In genomic region chr6:33126101-33126714, GRCh38 we compare ENCODE assay signal across 9 cellular contexts. TPM values are rescaled to one million over a fixed set of nuclear protein-coding genes. Genes with fewer than 3 reads are reported as not detected.
A peak's percentile ranks its signal among the peaks of the same experiment; 100 is the strongest.
DNase-seq lines count a peak whose midpoint lies in the region; ATAC-seq, FAIRE-seq and TF ChIP-seq lines count a peak whose summit lies in the region.
"Had no signal": no experiment of that assay in that cellular context is flagged by ENCODE, and none has a peak within 500 bp of the region (broad histone marks: within the 10 kb centered on the region; RNA-seq: fewer than 3 reads in every experiment).

No MANE protein-coding gene starts in this region.

- FAIRE-seq in HepG2 (lab: Jason Lieb, UNC), result no peak

- peak overlapping the region; percentile 9; the same call in 1 of the 2 replicates for H3K4me3 Mint-ChIP-seq in WTC11
- no peak overlapping the region for H3K4me3 Mint-ChIP-seq in central memory CD8-positive, alpha-beta T cell
- H3K4me3 Mint-ChIP-seq: stimulated activated naive CD8-positive, alpha-beta T cell treated with anti-CD3 and anti-CD28 coated beads, Interleukin-15, Interleukin-2, amounts not matched to agents 100 ng/mL and 50 ng/mL, for 24 hours had no signal

- CTCF ChIA-PET in WTC11 (lab: Charles Lee), result interaction anchor here (0.6 to 4.8 kb wide), 39 partner anchors 9 to 288 kb away, joined by 3 to 76 read pairs (median 7); partner anchors contain the start of genes HLA-DOA, HLA-DPA1, TAP2 and ZBTB22
- CTCF ChIA-PET in HepG2 (lab: Yijun Ruan, JAX; ENCODE audit: low intra/inter-chr PET ratio, low total read pairs), result no interaction called here

- peaks cover 12% of the 10 kb centered on the region for H3K9me3 ChIP-seq in HepG2 (ENCODE audit: low read length)

- intact Hi-C loops in HepG2 (cut with micrococcal nuclease; ENCODE audit: unreplicated experiment), result no loop called here

- peak; percentile 68 for DNase-seq in D341Med (ENCODE audit: low spot score)
- no peak for DNase-seq in LNCaP clone FGC (ENCODE audit: low read depth)
- DNase-seq in WTC11 (ENCODE audit: low spot score), result peak; percentile 91
- DNase-seq in central memory CD8-positive, alpha-beta T cell (ENCODE audit: low spot score in 2 of 2), result peak; percentile 19 to 47
- peak; percentile 50 for DNase-seq in HepG2 (ENCODE audit: low spot score)
- peak; percentile 28 to 55 for DNase-seq in stimulated activated CD8-positive, alpha-beta memory T cell treated with anti-CD3 and anti-CD28 coated beads, Interleukin-2, amount 100 ng/mL, for 1 hour (ENCODE audit: low read depth in 2 of 2)

- POLR2A ChIA-PET in WTC11 (lab: Charles Lee) (interaction anchor here (0.6 to 2.5 kb wide), 4 partner anchors 9 to 155 kb away, joined by 3 to 7 read pairs (median 4); no protein-coding TSS in a partner anchor), HepG2 (lab: Yijun Ruan, JAX) (no interaction called here)

- peak; percentile 55 for TF ChIP-seq CTCF in LNCaP clone FGC (IDR thresholded peaks at IDR 0.05; ENCODE audit: control insufficient read depth, extremely low read depth, insufficient read depth)
- TF ChIP-seq CTCF in WTC11 (IDR thresholded peaks at IDR 0.05), result peak; percentile 88
- TF ChIP-seq CTCF in HepG2 (CRISPR knock-in tag; IDR thresholded peaks at IDR 0.05), result peak; percentile 68

- in situ Hi-C loops in HepG2 (cut with HindIII; ENCODE audit: extremely low pct_ligation_motif_present, low pct_unique_long_range_greater_than_20kb), result no loop called here

- BruUV-seq in HepG2 (replicated peaks; lab: Mats Ljungman, UMichigan), result no TSS peak

- no peak overlapping the region for H3K27ac ChIP-seq in HepG2 (ENCODE audit: extremely low read length, insufficient read depth, low read length)

- H3K9me3 Mint-ChIP-seq in WTC11, result peaks cover 19% of the 10 kb centered on the region
- peaks cover 10% of the 10 kb centered on the region for H3K9me3 Mint-ChIP-seq in central memory CD8-positive, alpha-beta T cell

- 0 out of 2 replicates have a peak, but pooled peaks have one; percentile 22 for TF ChIP-seq RAD21 in HepG2 (CRISPR knock-in tag; IDR thresholded peaks at IDR 0.05)

- ATAC-seq in WTC11, result peak; percentile 61
- no peak for ATAC-seq in central memory CD8-positive, alpha-beta T cell (replicated peaks; ENCODE audit: extremely low read depth, poor library complexity, severe bottlenecking)
- ATAC-seq in HepG2, result peak; percentile 77
- no peak for ATAC-seq in GM18511 (IDR thresholded peaks at IDR 0.05; ENCODE audit: unreplicated experiment)
- no peak for ATAC-seq in GM21360 (IDR thresholded peaks at IDR 0.05; ENCODE audit: unreplicated experiment)

- no peak overlapping the region for H3K9ac ChIP-seq in HepG2 (ENCODE audit: insufficient read depth, low read depth, low read length)

- peaks cover 51% of the 10 kb centered on the region for H3K4me1 Mint-ChIP-seq in WTC11
- H3K4me1 Mint-ChIP-seq in central memory CD8-positive, alpha-beta T cell, result no peaks in the 10 kb centered on the region

- no peaks in the 10 kb centered on the region for H3K36me3 ChIP-seq in HepG2 (replicated peaks in 1 of 2; ENCODE audit: control insufficient read depth in 1 of 2, insufficient read depth in 2 of 2, low read length in 2 of 2)

- H3K4me3 ChIP-seq in LNCaP clone FGC (ENCODE audit: low read depth, low read length) (no peak overlapping the region), HepG2 (replicated peaks in 1 of 3; ENCODE audit: insufficient read depth in 1 of 3, low read depth in 2 of 3, low read length in 3 of 3) (no peak overlapping the region)

- peaks cover 34% of the 10 kb centered on the region for H3K4me1 ChIP-seq in HepG2 (ENCODE audit: insufficient read depth, low read length)

- peaks cover 72% of the 10 kb centered on the region for H3K36me3 Mint-ChIP-seq in WTC11
- no peaks in the 10 kb centered on the region for H3K36me3 Mint-ChIP-seq in central memory CD8-positive, alpha-beta T cell (ENCODE audit: insufficient read depth)

- H2AFZ ChIP-seq in HepG2 (ENCODE audit: low read length), result no peak overlapping the region

- 34% methylated on average over 5 of the region's 5 CpGs for WGBS in HepG2 (ENCODE audit: low lambda C conversion rate)

- no peaks in the 10 kb centered on the region; a peak in 1 of 5 replicates for H3K27me3 ChIP-seq in HepG2 (ENCODE audit: control insufficient read depth in 1 of 2, insufficient read depth in 2 of 2, low read length in 2 of 2)

- H3K27ac Mint-ChIP-seq in WTC11, result peak overlapping the region; percentile 91
- H3K27ac Mint-ChIP-seq in central memory CD8-positive, alpha-beta T cell (ENCODE audit: low read depth), result no peak overlapping the region
- H3K27ac Mint-ChIP-seq: stimulated activated naive CD8-positive, alpha-beta T cell treated with anti-CD3 and anti-CD28 coated beads, Interleukin-15, Interleukin-2, amounts not matched to agents 100 ng/mL and 50 ng/mL, for 24 hours had no signal

- H3K79me2 ChIP-seq in HepG2 (ENCODE audit: insufficient read depth, low read length), result no peaks in the 10 kb centered on the region

- no peak overlapping the region for H3K4me2 ChIP-seq in HepG2 (ENCODE audit: low read depth, low read length)

- no peak for TF ChIP-seq POLR2A in HepG2 (IDR thresholded peaks at IDR 0.05; ENCODE audit: insufficient read depth in 1 of 2, low read depth in 2 of 2, low read length in 2 of 2)

- TF ChIP-seq EP300 in HepG2 (IDR thresholded peaks at IDR 0.05; ENCODE audit: low read depth in 2 of 2, low read length in 2 of 2) (no peak), HepG2 (CRISPR knock-in tag; IDR thresholded peaks at IDR 0.05; ENCODE audit: borderline replicate concordance) (no peak)

- H3K27me3 Mint-ChIP-seq in WTC11 (ENCODE audit: low read depth), result peaks cover 2% of the 10 kb centered on the region; the same call in 1 of the 2 replicates
- peaks cover 29% of the 10 kb centered on the region for H3K27me3 Mint-ChIP-seq in central memory CD8-positive, alpha-beta T cell

- H4K20me1 ChIP-seq in HepG2 (ENCODE audit: insufficient read depth, low read length), result no peaks in the 10 kb centered on the region

TF ChIP-seq in WTC11, 78 proteins besides CTCF, POLR2A, EP300 and RAD21 (continues in another document):
- no peak for TF ChIP-seq ZNF121 (CRISPR knock-in tag; IDR thresholded peaks at IDR 0.05)
- no peak for TF ChIP-seq FOXJ3 (CRISPR knock-in tag; IDR thresholded peaks at IDR 0.05; ENCODE audit: borderline replicate concordance)

TF ChIP-seq in HepG2, 621 proteins besides CTCF, POLR2A, EP300 and RAD21 (continues in another document):
- no peak for TF ChIP-seq STAT5B (CRISPR knock-in tag; IDR thresholded peaks at IDR 0.05)
- TF ChIP-seq NFIC (IDR thresholded peaks at IDR 0.05; ENCODE audit: low read length), result no peak
- TF ChIP-seq SMC3 (IDR thresholded peaks at IDR 0.05; ENCODE audit: low read length), result peak; percentile 23; the same call in 1 of the 2 replicates
- TF ChIP-seq TBX2 (CRISPR knock-in tag; IDR thresholded peaks at IDR 0.05; ENCODE audit: borderline replicate concordance), result no peak
- no peak for TF ChIP-seq ZBTB7B (CRISPR knock-in tag; IDR thresholded peaks at IDR 0.05)

RNA-seq across cellular contexts. Expression of gene HLA-DPB1, which starts 50.4 kb away (rescaled TPM):
- total RNA-seq in WTC11 (2021) (18.0 to 23.9 TPM (median 21.3 TPM) in 3 replicates), HepG2 (2016; rRNA removed; fragmentation: Illumina TruSeq; extraction: Trizol) (not detected in 2 replicates)
- total RNA-seq in HepG2 (2016; cell fraction: cytosol; rRNA removed; fragmentation: Illumina TruSeq; extraction: Trizol; ENCODE audit: low read depth), result not detected in 2 replicates
- not detected in 2 replicates for total RNA-seq in HepG2 (2016; cell fraction: insoluble cytoplasmic fraction; rRNA removed; fragmentation: Illumina TruSeq; extraction: Trizol)
- total RNA-seq in HepG2 (2016; cell fraction: membrane; rRNA removed; fragmentation: Illumina TruSeq; extraction: Trizol), result not detected in 2 replicates
- total RNA-seq in HepG2 (2016; cell fraction: nucleus; rRNA removed; fragmentation: Illumina TruSeq; extraction: Trizol), result not detected in 2 replicates
- not detected in 2 replicates for polyA plus RNA-seq in HepG2 (2011; rRNA removed)
- 0.09 TPM in 1 of 2 replicates, not detected in the other for polyA plus RNA-seq in HepG2 (2011; cell fraction: cytosol; rRNA removed)
- polyA plus RNA-seq in HepG2 (2011; cell fraction: nucleus; rRNA removed), result 0.21 and 0.23 TPM in 2 replicates
- polyA plus RNA-seq in HepG2 (2012), result not detected in 2 replicates
- polyA plus RNA-seq in HepG2 (2016; cell fraction: cytosol; fragmentation: Illumina TruSeq; extraction: Trizol; ENCODE audit: low read depth), result not detected in 2 replicates
- not detected in 2 replicates for polyA plus RNA-seq in HepG2 (2016; cell fraction: insoluble cytoplasmic fraction; fragmentation: Illumina TruSeq; extraction: Trizol; ENCODE audit: low read depth)
- not detected in 2 replicates for polyA plus RNA-seq in HepG2 (2016; cell fraction: membrane; fragmentation: Illumina TruSeq; extraction: Trizol; ENCODE audit: low read depth)
- not detected in 2 replicates for polyA plus RNA-seq in HepG2 (2016; cell fraction: nucleus; fragmentation: Illumina TruSeq; extraction: Trizol; ENCODE audit: insufficient read depth, low read depth)
- polyA minus RNA-seq in HepG2 (2011; rRNA and poly(A)+ RNA removed; ENCODE audit: low replicate concordance), result 0.63 TPM in 1 of 2 replicates, not detected in the other
- polyA minus RNA-seq in HepG2 (2011; cell fraction: cytosol; rRNA and poly(A)+ RNA removed), result not detected in 2 replicates
- not detected in 2 replicates for polyA minus RNA-seq in HepG2 (2011; cell fraction: nucleus; rRNA and poly(A)+ RNA removed)

RNA-seq across cellular contexts. Expression of gene HLA-DPA1, which starts 52.8 kb away (rescaled TPM):
- 4.4 to 5.4 TPM (median 4.9 TPM) in 3 replicates for total RNA-seq in WTC11 (2021)
- not detected in 2 replicates for total RNA-seq in HepG2 (2016; rRNA removed; fragmentation: Illumina TruSeq; extraction: Trizol)
- total RNA-seq in HepG2 (2016; cell fraction: cytosol; rRNA removed; fragmentation: Illumina TruSeq; extraction: Trizol; ENCODE audit: low read depth), result not detected in 2 replicates
- not detected in 2 replicates for total RNA-seq in HepG2 (2016; cell fraction: insoluble cytoplasmic fraction; rRNA removed; fragmentation: Illumina TruSeq; extraction: Trizol)
- total RNA-seq in HepG2 (2016; cell fraction: membrane; rRNA removed; fragmentation: Illumina TruSeq; extraction: Trizol), result not detected in 2 replicates
- not detected in 2 replicates for total RNA-seq in HepG2 (2016; cell fraction: nucleus; rRNA removed; fragmentation: Illumina TruSeq; extraction: Trizol)
- polyA plus RNA-seq in HepG2 (2011; rRNA removed), result not detected in 2 replicates
- polyA plus RNA-seq in HepG2 (2011; cell fraction: cytosol; rRNA removed), result 0.05 and 0.18 TPM in 2 replicates
- not detected in 2 replicates for polyA plus RNA-seq in HepG2 (2011; cell fraction: nucleus; rRNA removed)
- polyA plus RNA-seq in HepG2 (2012), result not detected in 2 replicates
- not detected in 2 replicates for polyA plus RNA-seq in HepG2 (2016; cell fraction: cytosol; fragmentation: Illumina TruSeq; extraction: Trizol; ENCODE audit: low read depth)
- not detected in 2 replicates for polyA plus RNA-seq in HepG2 (2016; cell fraction: insoluble cytoplasmic fraction; fragmentation: Illumina TruSeq; extraction: Trizol; ENCODE audit: low read depth)
- polyA plus RNA-seq in HepG2 (2016; cell fraction: membrane; fragmentation: Illumina TruSeq; extraction: Trizol; ENCODE audit: low read depth), result not detected in 2 replicates
- not detected in 2 replicates for polyA plus RNA-seq in HepG2 (2016; cell fraction: nucleus; fragmentation: Illumina TruSeq; extraction: Trizol; ENCODE audit: insufficient read depth, low read depth)
- polyA minus RNA-seq in HepG2 (2011; rRNA and poly(A)+ RNA removed; ENCODE audit: low replicate concordance), result 0.77 TPM in 1 of 2 replicates, not detected in the other
- not detected in 2 replicates for polyA minus RNA-seq in HepG2 (2011; cell fraction: cytosol; rRNA and poly(A)+ RNA removed)
- polyA minus RNA-seq in HepG2 (2011; cell fraction: nucleus; rRNA and poly(A)+ RNA removed), result not detected in 2 replicates

Comparison
In these comparisons a context has a peak if more than half of its experiments do, and no peak if none do; other contexts are left out.
1. ATAC-seq: peak in WTC11 (single experiment) and HepG2 (single experiment); none in central memory CD8-positive, alpha-beta T cell (single experiment), GM18511 (single experiment) and GM21360 (single experiment).
2. RNA of gene HLA-DPB1, which starts 50.4 kb away (total RNA-seq): 18.0 to 23.9 TPM in WTC11; not detected in HepG2; every median in the first group is over 10 times any median in the second.
3. Peak in every context shown above with its lines, with median percentiles within 50 percentile points of each other: CTCF ChIP-seq.